Comparison of ENCODE assay signal across 10 cellular contexts in the genomic region with DNA sequence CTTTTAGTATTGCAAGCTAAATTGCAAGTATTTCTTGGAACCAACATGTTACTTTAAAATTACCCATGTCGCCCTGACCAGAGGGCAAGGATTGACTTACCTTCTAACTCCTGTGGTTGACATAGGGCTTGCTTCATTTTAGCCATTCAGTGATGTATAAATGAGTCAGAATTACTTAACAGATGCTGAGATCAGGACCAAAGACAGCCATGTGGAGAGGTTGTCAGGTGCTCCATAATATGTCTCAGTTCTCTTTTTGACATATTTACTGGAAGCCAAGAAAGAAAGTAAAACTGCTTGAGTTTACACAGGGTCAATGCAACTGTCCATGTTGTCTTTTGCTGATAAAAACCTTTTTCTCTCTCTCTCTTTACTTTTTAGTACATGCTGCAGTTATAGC. TPM values are rescaled to one million over a fixed set of nuclear protein-coding genes. Genes with fewer than 3 reads are reported as not detected.
A peak's percentile ranks its signal among the peaks of the same experiment; 100 is the strongest.
DNase-seq lines count a peak whose midpoint lies in the region; ATAC-seq and TF ChIP-seq lines count a peak whose summit lies in the region.
"Had no signal": no experiment of that assay in that cellular context is flagged by ENCODE, and none has a peak within 500 bp of the region (broad histone marks: within the 10 kb centered on the region; RNA-seq: fewer than 3 reads in every experiment).

No MANE protein-coding gene starts in this region.

- peak; percentile 58 for DNase-seq in epithelial cell of esophagus (ENCODE audit: low read depth)
- no peak for DNase-seq in NCI-H128 (lab: John Stamatoyannopoulos, UW; ENCODE audit: unreplicated experiment)
- DNase-seq in T-cell: no peak
- DNase-seq in pons (ENCODE audit: low spot score): no peak
- DNase-seq: head of caudate nucleus, NCI-H2107, SW 1271 had no signal

- CTCF ChIA-PET in T-cell (lab: Charles Lee): interaction anchor here in 1 of 2 donors (0.5 kb wide), 1 partner anchor 178 kb away, joined by 6 read pairs; no protein-coding TSS in a partner anchor

- POLR2A ChIA-PET in T-cell (lab: Charles Lee): no interaction called here

- no peaks in the 10 kb centered on the region for H3K4me1 Mint-ChIP-seq in T-cell

- no peak for TF ChIP-seq CTCF in epithelial cell of esophagus (IDR thresholded peaks at IDR 0.05; ENCODE audit: insufficient read depth, low read depth, low read length, missing control alignments)

- no peaks in the 10 kb centered on the region for H3K27me3 Mint-ChIP-seq in T-cell

- H3K36me3 Mint-ChIP-seq in T-cell: peaks cover 43% of the 10 kb centered on the region

- H3K9me3 Mint-ChIP-seq in T-cell: no peaks in the 10 kb centered on the region

- peak overlapping the region in 1 of 2 donors; percentile 11 for H3K27ac Mint-ChIP-seq in T-cell

- no peak overlapping the region for H3K4me3 Mint-ChIP-seq in T-cell

- ATAC-seq in GM18868 (IDR thresholded peaks at IDR 0.05; ENCODE audit: unreplicated experiment) (peak; percentile 94), GM21423 (IDR thresholded peaks at IDR 0.05; ENCODE audit: unreplicated experiment) (peak; percentile 92), HG03095 (IDR thresholded peaks at IDR 0.05; ENCODE audit: unreplicated experiment) (peak; percentile 97), T-cell (replicated peaks in 1 of 4) (no peak)

- H3K4me3 ChIP-seq in epithelial cell of esophagus (ENCODE audit: low read length): no peak overlapping the region

RNA-seq across cellular contexts. Expression of a gene that starts 33.2 kb away (rescaled TPM):
- total RNA-seq in T-cell: under 1 TPM in 1 of 5 donors, not detected in 4; 0.09 TPM

Comparison
In these comparisons a context has a peak if more than half of its experiments do, and no peak if none do; other contexts are left out.
1. ATAC-seq: peak in GM18868 (single experiment), GM21423 (single experiment) and HG03095 (single experiment); none in T-cell (0 of 4).